Comparison of ENCODE assay signal across 8 cellular contexts in the genomic region with DNA sequence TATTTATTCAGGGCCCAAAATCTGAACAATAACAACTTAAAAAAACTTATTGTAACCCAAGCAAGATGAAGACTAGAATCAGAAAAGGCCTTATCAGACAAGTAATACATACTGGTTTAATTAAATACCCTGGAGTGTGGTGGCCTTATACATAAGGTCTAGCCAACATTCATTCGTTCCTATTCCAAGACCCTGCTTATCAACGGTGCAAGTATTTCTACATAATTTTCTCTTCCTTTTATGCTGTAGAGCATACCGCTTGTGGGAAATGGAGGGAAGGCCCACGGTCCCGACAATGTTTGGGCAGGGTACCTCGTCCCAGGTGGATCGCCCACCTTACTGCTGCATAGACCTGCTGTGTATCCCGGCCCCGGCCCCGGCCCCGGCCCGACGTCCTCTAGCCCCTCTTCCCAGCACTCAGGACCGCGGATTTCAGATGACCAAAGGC. TPM values are rescaled to one million over a fixed set of nuclear protein-coding genes. Genes with fewer than 3 reads are reported as not detected.
DNase-seq lines count a peak whose midpoint lies in the region; ATAC-seq and TF ChIP-seq lines count a peak whose summit lies in the region.

No MANE protein-coding gene starts in this region.

- DNase-seq in NCI-H1694 treated with DMSO at 0.1 percent for 48 hours (lab: John Stamatoyannopoulos, UW) (peak; percentile 25), NCI-H1694 (lab: John Stamatoyannopoulos, UW) (no peak), MV-4-11 (lab: John Stamatoyannopoulos, UW) (no peak), omental fat pad (ENCODE audit: low spot score) (no peak)
- DNase-seq in activated CD8-positive, alpha-beta T cell treated with anti-CD3 and anti-CD28 coated beads for 36 hours, result no peak

- H3K4me1 Mint-ChIP-seq in activated CD8-positive, alpha-beta T cell treated with anti-CD3 and anti-CD28 coated beads for 36 hours (ENCODE audit: low read depth), result peaks cover 49% of the 10 kb centered on the region

- H3K9me3 ChIP-seq in iPS-18a (ENCODE audit: control insufficient read depth, low read depth, low read length), result no peaks in the 10 kb centered on the region
- H3K9me3 ChIP-seq in stomach smooth muscle (ENCODE audit: control insufficient read depth in 2 of 2, low read length in 2 of 2), result no peaks in the 10 kb centered on the region

- H3K4me1 ChIP-seq in iPS-18a (ENCODE audit: control insufficient read depth, low read depth, low read length) (peaks cover 13% of the 10 kb centered on the region), stomach smooth muscle (ENCODE audit: control insufficient read depth, insufficient read depth, low read length) (peaks cover 14% of the 10 kb centered on the region)

- no peak overlapping the region for H3K27ac ChIP-seq in iPS-18a (ENCODE audit: low read length)
- H3K27ac ChIP-seq in stomach smooth muscle (ENCODE audit: low read length), result peak overlapping the region; percentile 97

- CTCF ChIA-PET in activated CD8-positive, alpha-beta T cell treated with anti-CD3 and anti-CD28 coated beads for 36 hours (lab: Charles Lee), result interaction anchor here (0.9 to 1.3 kb wide), 2 partner anchors 9 to 43 kb away, joined by 4 read pairs; no protein-coding TSS in a partner anchor

- no peaks in the 10 kb centered on the region for H3K27me3 Mint-ChIP-seq in activated CD8-positive, alpha-beta T cell treated with anti-CD3 and anti-CD28 coated beads for 36 hours

- peak; percentile 3 for ATAC-seq in activated CD8-positive, alpha-beta T cell treated with anti-CD3 and anti-CD28 coated beads for 36 hours
- ATAC-seq in HG03565 (IDR thresholded peaks at IDR 0.05; ENCODE audit: unreplicated experiment), result no peak
- no peak for ATAC-seq in omental fat pad (ENCODE audit: low FRiP score)

- no peak for TF ChIP-seq CTCF in activated CD8-positive, alpha-beta T cell treated with anti-CD3 and anti-CD28 coated beads for 36 hours (IDR thresholded peaks at IDR 0.05)
- TF ChIP-seq CTCF in omental fat pad (IDR thresholded peaks at IDR 0.05), result no peak

- POLR2A ChIA-PET in activated CD8-positive, alpha-beta T cell treated with anti-CD3 and anti-CD28 coated beads for 36 hours (lab: Charles Lee), result interaction anchor here (0.7 to 1.9 kb wide), 5 partner anchors 54 to 109 kb away, joined by 3 to 9 read pairs (median 3); partner anchors contain the start of gene ZSCAN30

- intact Hi-C loops in activated CD8-positive, alpha-beta T cell treated with anti-CD3 and anti-CD28 coated beads for 36 hours (cut with micrococcal nuclease), result loop anchor here (5.0 to 10.0 kb wide), 2 partner anchors 101 to 299 kb away; partner anchors contain the start of genes MAPRE2 and ZNF397

- H3K36me3 ChIP-seq in iPS-18a (ENCODE audit: control insufficient read depth, low read depth, low read length), result peaks cover 20% of the 10 kb centered on the region
- peaks cover 17 to 18% of the 10 kb centered on the region in 2 donors for H3K36me3 ChIP-seq in stomach smooth muscle (ENCODE audit: control insufficient read depth in 2 of 2, insufficient read depth in 2 of 2, low read length in 2 of 2)

- H3K4me3 ChIP-seq in iPS-18a (ENCODE audit: low read length), result peak overlapping the region; percentile 95
- H3K4me3 ChIP-seq in stomach smooth muscle (ENCODE audit: low read length in 2 of 2), result peak overlapping the region; percentile 77 to 94

- H3K9ac ChIP-seq in iPS-18a (ENCODE audit: low read length) (peak overlapping the region; percentile 99), stomach smooth muscle (ENCODE audit: low read length in 2 of 2) (peak overlapping the region; percentile 97)

- H3K36me3 Mint-ChIP-seq in activated CD8-positive, alpha-beta T cell treated with anti-CD3 and anti-CD28 coated beads for 36 hours (ENCODE audit: low read depth), result peaks cover 30% of the 10 kb centered on the region

- H3K9me3 Mint-ChIP-seq in activated CD8-positive, alpha-beta T cell treated with anti-CD3 and anti-CD28 coated beads for 36 hours, result no peaks in the 10 kb centered on the region

- peak overlapping the region; percentile 95 for H3K27ac Mint-ChIP-seq in activated CD8-positive, alpha-beta T cell treated with anti-CD3 and anti-CD28 coated beads for 36 hours

- H3K27me3 ChIP-seq in iPS-18a (ENCODE audit: control insufficient read depth, insufficient read depth, low read length) (no peaks in the 10 kb centered on the region), stomach smooth muscle (ENCODE audit: control insufficient read depth in 1 of 2, insufficient read depth in 2 of 2, low read length in 2 of 2) (no peaks in the 10 kb centered on the region)

- H3K4me3 Mint-ChIP-seq in activated CD8-positive, alpha-beta T cell treated with anti-CD3 and anti-CD28 coated beads for 36 hours, result peak overlapping the region; percentile 92

RNA-seq across cellular contexts. Expression of gene ZNF24, which starts 0.7 kb away (rescaled TPM):
- total RNA-seq in activated CD8-positive, alpha-beta T cell treated with anti-CD3 and anti-CD28 coated beads for 36 hours, result 10 to 100 TPM; 42.7 to 45.1 TPM
- total RNA-seq in omental fat pad, result 10 to 100 TPM; 24.8 to 41.9 (median 30.8) TPM

RNA-seq across cellular contexts. Expression of gene ZNF396, which starts 33.6 kb away (rescaled TPM):
- under 1 TPM; 0.38 TPM for total RNA-seq in activated CD8-positive, alpha-beta T cell treated with anti-CD3 and anti-CD28 coated beads for 36 hours
- 1 to 10 TPM in 2 of 4 donors, under 1 TPM in 2; 0.60 to 2.2 (median 1.1) TPM for total RNA-seq in omental fat pad

RNA-seq across cellular contexts. Expression of gene ZSCAN30, which starts 53.5 kb away (rescaled TPM):
- 10 to 100 TPM; 20.7 to 22.5 TPM for total RNA-seq in activated CD8-positive, alpha-beta T cell treated with anti-CD3 and anti-CD28 coated beads for 36 hours
- 10 to 100 TPM in 3 of 4 donors, 1 to 10 TPM in 1; 9.5 to 14.0 (median 13.6) TPM for total RNA-seq in omental fat pad
